ENCODE assay signal across 8 cellular contexts in genomic region chr11:18395735-18396504, GRCh38. TPM values are rescaled to one million over a fixed set of nuclear protein-coding genes. Genes with fewer than 3 reads are reported as not detected.
DNase-seq lines count a peak whose midpoint lies in the region; FAIRE-seq and TF ChIP-seq lines count a peak whose summit lies in the region.

No MANE protein-coding gene starts in this region.

- peak overlapping the region; percentile 86 for H3K18ac ChIP-seq in neuronal stem cell (ENCODE audit: low read length)

- peak overlapping the region; percentile 16 for H2AK5ac ChIP-seq in neuronal stem cell (ENCODE audit: low read depth, low read length)

- H3K9me3 Mint-ChIP-seq in activated naive CD4-positive, alpha-beta T cell treated with anti-CD3 and anti-CD28 coated beads for 36 hours, result no peaks in the 10 kb centered on the region

- peak overlapping the region; percentile 99 for H3K27ac Mint-ChIP-seq in activated naive CD4-positive, alpha-beta T cell treated with anti-CD3 and anti-CD28 coated beads for 36 hours

- H3K4me3 Mint-ChIP-seq in activated naive CD4-positive, alpha-beta T cell treated with anti-CD3 and anti-CD28 coated beads for 36 hours, result peak overlapping the region; percentile 97

- peak overlapping the region; percentile 71 for H3K4me3 ChIP-seq in SJSA1
- H3K4me3 ChIP-seq in neuronal stem cell (ENCODE audit: low read length in 2 of 2), result peak overlapping the region; percentile 71 to 82
- peak overlapping the region; percentile 89 to 100 (median 100) for H3K4me3 ChIP-seq in subcutaneous abdominal adipose tissue (ENCODE audit: low read depth in 1 of 5, low read length in 5 of 5)

- H2BK12ac ChIP-seq in neuronal stem cell (ENCODE audit: low read length), result no peak overlapping the region

- no peak overlapping the region for H2BK5ac ChIP-seq in neuronal stem cell (ENCODE audit: low read length)

- intact Hi-C loops in activated naive CD4-positive, alpha-beta T cell treated with anti-CD3 and anti-CD28 coated beads for 36 hours (cut with micrococcal nuclease), result loop anchor here (1.0 to 10.0 kb wide), 12 partner anchors 11 to 1969 kb away; partner anchors contain the start of genes E2F8, GTF2H1, HPS5 and HTATIP2

- H2BK120ac ChIP-seq in neuronal stem cell (ENCODE audit: low read depth, low read length), result no peak overlapping the region

- H3K4me1 ChIP-seq in SJSA1 (replicated peaks) (peaks cover 14% of the 10 kb centered on the region), neuronal stem cell (ENCODE audit: control insufficient read depth in 2 of 2, insufficient read depth in 1 of 2, low read depth in 1 of 2, low read length in 2 of 2) (peaks cover 3 to 4% of the 10 kb centered on the region in 2 donors), subcutaneous abdominal adipose tissue (ENCODE audit: control insufficient read depth in 5 of 5, insufficient read depth in 5 of 5, low read length in 5 of 5) (peaks cover 0 to 35% (median 22%) of the 10 kb centered on the region in 5 donors)

- no peaks in the 10 kb centered on the region for H3K27me3 Mint-ChIP-seq in activated naive CD4-positive, alpha-beta T cell treated with anti-CD3 and anti-CD28 coated beads for 36 hours (ENCODE audit: low read depth)

- H3K27me3 ChIP-seq in SJSA1 (replicated peaks) (no peaks in the 10 kb centered on the region), neuronal stem cell (ENCODE audit: control insufficient read depth in 3 of 3, insufficient read depth in 3 of 3, low read depth in 1 of 3, low read length in 3 of 3) (peaks cover 0 to 14% (median 0%) of the 10 kb centered on the region in 3 experiments), subcutaneous abdominal adipose tissue (ENCODE audit: control insufficient read depth in 5 of 5, insufficient read depth in 4 of 5, low read length in 5 of 5) (no peaks in the 10 kb centered on the region)

- FAIRE-seq in frontal cortex (lab: Jason Lieb, UNC), result no peak

- peak overlapping the region; percentile 94 for H2AFZ ChIP-seq in neuronal stem cell (ENCODE audit: low read length)

- H3K14ac ChIP-seq in neuronal stem cell (ENCODE audit: low read length), result no peak overlapping the region

- peaks cover 62% of the 10 kb centered on the region for H3K4me1 Mint-ChIP-seq in activated naive CD4-positive, alpha-beta T cell treated with anti-CD3 and anti-CD28 coated beads for 36 hours (ENCODE audit: low read depth)

- H3K79me1 ChIP-seq in neuronal stem cell (ENCODE audit: low read depth, low read length), result no peaks in the 10 kb centered on the region

- peaks cover 60% of the 10 kb centered on the region for H3K36me3 Mint-ChIP-seq in activated naive CD4-positive, alpha-beta T cell treated with anti-CD3 and anti-CD28 coated beads for 36 hours (ENCODE audit: low read depth)

- POLR2A ChIA-PET in HEK293T (lab: Yijun Ruan, JAX), result interaction anchor here (0.5 to 4.5 kb wide), 22 partner anchors 9 to 325 kb away, joined by 3 to 83 read pairs (median 4); partner anchors contain the start of genes GTF2H1, HPS5, LDHC and TSG101

- H3K27ac ChIP-seq in SJSA1 (peak overlapping the region; percentile 34), neuronal stem cell (replicated peaks; ENCODE audit: low read length) (peak overlapping the region; percentile 93), subcutaneous abdominal adipose tissue (ENCODE audit: low read depth, low read length) (peak overlapping the region; percentile 98)

- peak overlapping the region; percentile 40 for H3K23ac ChIP-seq in neuronal stem cell (ENCODE audit: low read depth, low read length, poor library complexity)

- H3K9me3 ChIP-seq in SJSA1 (replicated peaks), result no peaks in the 10 kb centered on the region
- H3K9me3 ChIP-seq in neuronal stem cell (replicated peaks in 1 of 2; ENCODE audit: control insufficient read depth in 2 of 2, insufficient read depth in 1 of 2, low read depth in 1 of 2, low read length in 2 of 2), result no peaks in the 10 kb centered on the region
- H3K9me3 ChIP-seq in subcutaneous abdominal adipose tissue (ENCODE audit: control insufficient read depth in 5 of 5, low read length in 5 of 5), result no peaks in the 10 kb centered on the region

- peak overlapping the region; percentile 59 for H3K4me2 ChIP-seq in neuronal stem cell (ENCODE audit: insufficient read depth, low read length, poor library complexity, severe bottlenecking)

- CTCF ChIA-PET in HEK293T (lab: Yijun Ruan, JAX), result interaction anchor here (0.7 to 1.8 kb wide), 3 partner anchors 13 to 93 kb away, joined by 4 read pairs; no protein-coding TSS in a partner anchor
- CTCF ChIA-PET in activated naive CD4-positive, alpha-beta T cell treated with anti-CD3 and anti-CD28 coated beads for 36 hours (lab: Charles Lee), result interaction anchor here (0.5 to 3.5 kb wide), 7 partner anchors 12 to 694 kb away, joined by 3 to 16 read pairs (median 5); no protein-coding TSS in a partner anchor

- no CpG with 5 or more reads among the region's 46 CpGs for WGBS in neuronal stem cell (ENCODE audit: extremely low coverage in 2 of 2, insufficient read length in 2 of 2, insufficient replicate concordance in 1 of 2), 2 donors

- H3K9ac ChIP-seq in neuronal stem cell (ENCODE audit: low read depth, low read length, poor library complexity), result peak overlapping the region; percentile 80
- H3K9ac ChIP-seq in subcutaneous abdominal adipose tissue (ENCODE audit: low read length in 5 of 5), result peak overlapping the region; percentile 93 to 100 (median 98)

- H3K36me3 ChIP-seq in SJSA1 (peaks cover 60% of the 10 kb centered on the region), neuronal stem cell (replicated peaks in 1 of 2; ENCODE audit: control insufficient read depth in 2 of 2, insufficient read depth in 2 of 2, low read length in 2 of 2) (peaks cover 8 to 41% of the 10 kb centered on the region in 2 donors), subcutaneous abdominal adipose tissue (ENCODE audit: control insufficient read depth in 5 of 5, insufficient read depth in 5 of 5, low read length in 5 of 5) (peaks cover 25 to 43% (median 37%) of the 10 kb centered on the region in 5 donors)

- no peak overlapping the region for H4K91ac ChIP-seq in neuronal stem cell (ENCODE audit: low read depth, low read length, poor library complexity)

- H3K4ac ChIP-seq in neuronal stem cell (ENCODE audit: low read length), result no peak overlapping the region

- H2BK15ac ChIP-seq in neuronal stem cell (ENCODE audit: low read length), result no peak overlapping the region

- DNase-seq in GF-D8 (lab: John Stamatoyannopoulos, UW) (peak; percentile 85), HEK293T (ENCODE audit: extremely low spot score) (peak; percentile 97), MV-4-11 (lab: John Stamatoyannopoulos, UW) (peak; percentile 98), SJSA1 (ENCODE audit: low read depth in 1 of 2, low spot score in 2 of 2) (peak; percentile 99 to 100), frontal cortex (ENCODE audit: low spot score in 2 of 2) (peak; percentile 90 to 92), neuronal stem cell (ENCODE audit: low spot score) (peak; percentile 98)
- peak; percentile 96 for DNase-seq in activated naive CD4-positive, alpha-beta T cell treated with anti-CD3 and anti-CD28 coated beads for 36 hours

- H4K8ac ChIP-seq in neuronal stem cell (ENCODE audit: low read depth, low read length), result no peak overlapping the region

TF ChIP-seq in HEK293T, 16 proteins besides CTCF, POLR2A, EP300 and RAD21:
- TF ChIP-seq HDGF (IDR thresholded peaks at IDR 0.05; ENCODE audit: borderline replicate concordance), result no peak
- TF ChIP-seq SP1 (IDR thresholded peaks at IDR 0.05), result no peak
- no peak for TF ChIP-seq BHLHE40 (IDR thresholded peaks at IDR 0.05; ENCODE audit: borderline replicate concordance)
- peak; percentile 50; the same call in 1 of the 2 replicates for TF ChIP-seq PKNOX1 (IDR thresholded peaks at IDR 0.05)
- peak; percentile 7; the same call in 1 of the 2 replicates for TF ChIP-seq ELF4 (IDR thresholded peaks at IDR 0.05)

RNA-seq across cellular contexts. Expression of gene LDHA, which starts 1.6 kb away (rescaled TPM):
- total RNA-seq in SJSA1 (2014; rRNA removed; shearing (Covaris generic)), result 758 and 913 TPM in 2 replicates
- 1,000 to 10,000 TPM; 1,317 to 1,360 TPM for total RNA-seq in activated naive CD4-positive, alpha-beta T cell treated with anti-CD3 and anti-CD28 coated beads for 36 hours
- total RNA-seq in frontal cortex, result 121 TPM
- polyA plus RNA-seq in neuronal stem cell (2013, experiment 1 of 2), result 91.4 TPM
- 92.2 TPM for polyA plus RNA-seq in neuronal stem cell (2013, experiment 2 of 2)

RNA-seq across cellular contexts. Expression of gene LDHC, which starts 16.2 kb away (rescaled TPM):
- total RNA-seq in SJSA1 (2014; rRNA removed; shearing (Covaris generic)), result 0.08 TPM in 1 of 2 replicates, not detected in the other
- total RNA-seq in activated naive CD4-positive, alpha-beta T cell treated with anti-CD3 and anti-CD28 coated beads for 36 hours, result not detected
- total RNA-seq in frontal cortex, result not detected
- 0.60 TPM for polyA plus RNA-seq in neuronal stem cell (2013, experiment 1 of 2)
- polyA plus RNA-seq in neuronal stem cell (2013, experiment 2 of 2), result 0.62 TPM

RNA-seq across cellular contexts. Expression of gene LDHAL6A, which starts 59.7 kb away (rescaled TPM):
- total RNA-seq in SJSA1 (2014; rRNA removed; shearing (Covaris generic)), result not detected in 2 replicates
- under 1 TPM; 0.12 to 0.19 TPM for total RNA-seq in activated naive CD4-positive, alpha-beta T cell treated with anti-CD3 and anti-CD28 coated beads for 36 hours
- total RNA-seq in frontal cortex, result 0.82 TPM
- not detected for polyA plus RNA-seq in neuronal stem cell (2013, experiment 1 of 2)
- polyA plus RNA-seq in neuronal stem cell (2013, experiment 2 of 2), result not detected

Comparison
In these comparisons a context has a peak if more than half of its experiments do, and no peak if none do; other contexts are left out.
1. Peak in every context shown above with its lines: DNase-seq, H3K4me3 ChIP-seq and H3K27ac ChIP-seq.
2. H3K27ac ChIP-seq: peak in every context shown above with its lines; median percentile 98 in subcutaneous abdominal adipose tissue; 93 in neuronal stem cell; 34 in SJSA1.